4 cellular contexts compared by ENCODE assay signal in the genomic region with DNA sequence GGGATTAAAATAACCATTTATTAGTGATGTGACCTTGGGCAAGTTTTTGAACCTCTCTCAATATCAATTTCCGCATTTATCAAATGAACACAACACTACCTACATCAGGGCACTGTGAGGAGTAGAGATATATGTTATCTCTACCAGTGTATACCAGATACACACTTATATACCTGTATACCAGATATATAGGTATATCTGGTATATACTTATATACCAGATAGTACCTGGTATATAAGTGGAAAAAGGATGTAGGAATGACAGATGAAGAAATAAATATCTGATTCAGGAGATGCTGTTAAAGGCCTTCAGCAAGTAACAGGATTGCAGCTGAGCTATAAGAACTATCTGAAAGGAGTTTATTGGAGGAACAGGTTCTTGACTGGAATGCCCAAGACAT.
"Had no signal": no experiment of that assay in that cellular context is flagged by ENCODE, and none has a peak within 500 bp of the region (broad histone marks: within the 10 kb centered on the region; RNA-seq: fewer than 3 reads in every experiment).

No MANE protein-coding gene starts in this region.

- H3K9me3 ChIP-seq: HAP-1 had no signal

- ATAC-seq: GM23338, HCT116 had no signal

- H3K36me3 ChIP-seq: HAP-1 had no signal

- H3K4me3 ChIP-seq: GM23248, GM23338, HAP-1 had no signal

- H3K27ac ChIP-seq: GM23248 had no signal
